ENCODE assay signal across 26 cellular contexts in genomic region chr13:36038785-36039415, GRCh38.
A peak's percentile ranks its signal among the peaks of the same experiment; 100 is the strongest.
DNase-seq lines count a peak whose midpoint lies in the region; ATAC-seq, FAIRE-seq and TF ChIP-seq lines count a peak whose summit lies in the region.
"Had no signal": no experiment of that assay in that cellular context is flagged by ENCODE, and none has a peak within 500 bp of the region (broad histone marks: within the 10 kb centered on the region; RNA-seq: fewer than 3 reads in every experiment).

No MANE protein-coding gene starts in this region.

- no peaks in the 10 kb centered on the region for H3K36me3 ChIP-seq in GM23248 (ENCODE audit: low read depth)
- no peaks in the 10 kb centered on the region for H3K36me3 ChIP-seq in bronchial epithelial cell (ENCODE audit: control insufficient read depth, insufficient read depth, low read length)
- no peaks in the 10 kb centered on the region for H3K36me3 ChIP-seq in effector memory CD4-positive, alpha-beta T cell (ENCODE audit: control insufficient read depth, insufficient read depth, low read length)
- H3K36me3 ChIP-seq in GM23338 (ENCODE audit: insufficient read depth): no peaks in the 10 kb centered on the region
- H3K36me3 ChIP-seq: cardiac muscle cell had no signal

- H3K4me3 ChIP-seq in GM23248 (no peak overlapping the region), bronchial epithelial cell (ENCODE audit: low read depth, low read length) (no peak overlapping the region), GM23338 (no peak overlapping the region)
- no peak overlapping the region for H3K4me3 ChIP-seq in effector memory CD4-positive, alpha-beta T cell (ENCODE audit: insufficient read depth, low read depth, low read length, poor library complexity, severe bottlenecking)
- H3K4me3 ChIP-seq: cardiac muscle cell, testis had no signal

- no peak overlapping the region for H2AFZ ChIP-seq in GM23248
- no peak overlapping the region for H2AFZ ChIP-seq in GM23338

- H3K4me3 Mint-ChIP-seq in GM23338: no peak overlapping the region
- H3K4me3 Mint-ChIP-seq: activated T-cell treated with anti-CD3 and anti-CD28 coated beads, Interleukin-2, amount 50 U/mL, for 24 hours; dendritic cell treated with granulocyte-macrophage colony-stimulating factor and Interleukin-4, amounts not matched to agents 40 ng/mL and 50 ng/mL, for 4 days; IgD-negative memory B cell had no signal

- H3K36me3 Mint-ChIP-seq in GM23338 (ENCODE audit: low read depth): no peaks in the 10 kb centered on the region
- H3K36me3 Mint-ChIP-seq: IgD-negative memory B cell had no signal

- H4K20me1 ChIP-seq in GM23248 (ENCODE audit: insufficient read depth): no peaks in the 10 kb centered on the region
- H4K20me1 ChIP-seq in GM23338 (replicated peaks; ENCODE audit: insufficient read depth): no peaks in the 10 kb centered on the region

- H3K9me2 ChIP-seq in GM23248 (ENCODE audit: insufficient read depth) (no peaks in the 10 kb centered on the region), GM23338 (ENCODE audit: insufficient read depth) (no peaks in the 10 kb centered on the region)

- ATAC-seq in HG03354 (IDR thresholded peaks at IDR 0.05; ENCODE audit: poor library complexity, severe bottlenecking, unreplicated experiment) (no peak), GM23338 (no peak)

- H3K27ac Mint-ChIP-seq in GM23338: no peak overlapping the region
- H3K27ac Mint-ChIP-seq: activated T-cell treated with anti-CD3 and anti-CD28 coated beads, Interleukin-2, amount 50 U/mL, for 24 hours; dendritic cell treated with granulocyte-macrophage colony-stimulating factor and Interleukin-4, amounts not matched to agents 40 ng/mL and 50 ng/mL, for 4 days; IgD-negative memory B cell had no signal

- H3K27me3 ChIP-seq in GM23248 (replicated peaks; ENCODE audit: insufficient read depth): no peaks in the 10 kb centered on the region
- H3K27me3 ChIP-seq in bronchial epithelial cell (ENCODE audit: control insufficient read depth, insufficient read depth, low read length): no peaks in the 10 kb centered on the region
- H3K27me3 ChIP-seq in effector memory CD4-positive, alpha-beta T cell (replicated peaks; ENCODE audit: control insufficient read depth, insufficient read depth, low read length, poor library complexity, severe bottlenecking): no peaks in the 10 kb centered on the region
- H3K27me3 ChIP-seq in GM23338 (ENCODE audit: insufficient read depth): no peaks in the 10 kb centered on the region
- H3K27me3 ChIP-seq: cardiac muscle cell, testis had no signal

- no peak for FAIRE-seq in bronchial epithelial cell (lab: Jason Lieb, UNC)
- FAIRE-seq: D721Med, small intestine had no signal

- DNase-seq in GM23248 (peak; percentile 75), bronchial epithelial cell (ENCODE audit: low read depth) (peak; percentile 46), inferior parietal cortex (ENCODE audit: extremely low spot score) (peak; percentile 70), stromal cell of bone marrow (ENCODE audit: low read depth) (peak; percentile 85), NOMO-1 (lab: John Stamatoyannopoulos, UW; ENCODE audit: unreplicated experiment in 2 of 2) (no peak), GM23338 (ENCODE audit: low spot score) (no peak)
- no peak for DNase-seq in effector memory CD4-positive, alpha-beta T cell
- DNase-seq: activated CD4-positive, alpha-beta T cell treated with anti-CD3 and anti-CD28 coated beads for 4 hours; activated CD8-positive, alpha-beta memory T cell treated with anti-CD3 and anti-CD28 coated beads for 24 hours; activated T-cell treated with anti-CD3 and anti-CD28 coated beads, Interleukin-2, amount 50 U/mL, for 24 hours; C1 segment of cervical spinal cord; kidney glomerular epithelial cell; NCI-H1105; NCI-H1930; NCI-H2227 treated with DMSO at 0.1 percent for 48 hours; NCI-H69; RPMI8226; small intestine; stimulated activated CD4-positive, alpha-beta T cell treated with anti-CD3 and anti-CD28 coated beads, Interleukin-2, amount 100 ng/mL, for 24 hours; testis had no signal

- H3K27ac ChIP-seq in GM23248 (no peak overlapping the region), GM23338 (ENCODE audit: low read depth) (no peak overlapping the region)
- no peak overlapping the region for H3K27ac ChIP-seq in effector memory CD4-positive, alpha-beta T cell (ENCODE audit: insufficient read depth, low read length, poor library complexity, severe bottlenecking)
- H3K27ac ChIP-seq: cardiac muscle cell, epithelial cell of prostate, testis had no signal

- no peak for TF ChIP-seq CTCF in bronchial epithelial cell (IDR thresholded peaks at IDR 0.05; ENCODE audit: insufficient read depth, low read length, severe bottlenecking)
- TF ChIP-seq CTCF in GM23338 (conservative IDR thresholded peaks at IDR 0.05; ENCODE audit: low read depth in 2 of 2): no peak

- WGBS in GM23248 (ENCODE audit: low coverage in 1 of 2, low lambda C conversion rate in 2 of 2, missing lambda C conversion rate in 2 of 2), 2 experiments: 8 to 10% methylated on average over 2 of the region's 2 CpGs

- H3F3A ChIP-seq in GM23248 (ENCODE audit: insufficient read depth) (no peaks in the 10 kb centered on the region), GM23338 (replicated peaks; ENCODE audit: low read depth) (no peaks in the 10 kb centered on the region)

- H3K4me1 ChIP-seq in GM23248 (ENCODE audit: insufficient read depth) (peaks cover 12% of the 10 kb centered on the region), GM23338 (ENCODE audit: insufficient read depth) (no peaks in the 10 kb centered on the region)
- no peaks in the 10 kb centered on the region for H3K4me1 ChIP-seq in effector memory CD4-positive, alpha-beta T cell (ENCODE audit: control insufficient read depth, insufficient read depth, low read length, poor library complexity, severe bottlenecking)
- H3K4me1 ChIP-seq: testis had no signal

- H3K9me3 ChIP-seq in GM23248 (ENCODE audit: low read depth): no peaks in the 10 kb centered on the region
- no peaks in the 10 kb centered on the region for H3K9me3 ChIP-seq in effector memory CD4-positive, alpha-beta T cell (ENCODE audit: control insufficient read depth, low read length)
- H3K9me3 ChIP-seq: testis had no signal

- no peak overlapping the region for H3K9ac ChIP-seq in GM23248

- no peak overlapping the region for H3K4me2 ChIP-seq in GM23248 (ENCODE audit: unreplicated experiment)
- no peak overlapping the region for H3K4me2 ChIP-seq in GM23338

- no peaks in the 10 kb centered on the region for H3K79me2 ChIP-seq in GM23248 (ENCODE audit: insufficient read depth)
- H3K79me2 ChIP-seq in GM23338 (replicated peaks; ENCODE audit: insufficient read depth): no peaks in the 10 kb centered on the region

- peaks cover 1% of the 10 kb centered on the region for H3K27me3 Mint-ChIP-seq in GM23338 (ENCODE audit: insufficient read depth, low read depth, poor library complexity)
- H3K27me3 Mint-ChIP-seq: activated T-cell treated with anti-CD3 and anti-CD28 coated beads, Interleukin-2, amount 50 U/mL, for 24 hours; dendritic cell treated with granulocyte-macrophage colony-stimulating factor and Interleukin-4, amounts not matched to agents 40 ng/mL and 50 ng/mL, for 4 days; IgD-negative memory B cell had no signal

- H3K4me1 Mint-ChIP-seq in GM23338: peaks cover 6% of the 10 kb centered on the region; the same call in 2 of the 3 replicates
- H3K4me1 Mint-ChIP-seq: IgD-negative memory B cell had no signal

- in situ Hi-C loops in GM23248 (cut with MboI): no loop called here

- no peaks in the 10 kb centered on the region; the same call in 2 of the 3 replicates for H3K9me3 Mint-ChIP-seq in GM23338
- H3K9me3 Mint-ChIP-seq: activated T-cell treated with anti-CD3 and anti-CD28 coated beads, Interleukin-2, amount 50 U/mL, for 24 hours; dendritic cell treated with granulocyte-macrophage colony-stimulating factor and Interleukin-4, amounts not matched to agents 40 ng/mL and 50 ng/mL, for 4 days had no signal

Comparison
In these comparisons a context has a peak if more than half of its experiments do, and no peak if none do; other contexts are left out.
1. DNase-seq: peak in GM23248 (single experiment), bronchial epithelial cell (single experiment), inferior parietal cortex (single experiment) and stromal cell of bone marrow (single experiment); none in effector memory CD4-positive, alpha-beta T cell (0 of 3), NOMO-1 (0 of 2) and GM23338 (single experiment).